7 cellular contexts compared by ENCODE assay signal in the genomic region with DNA sequence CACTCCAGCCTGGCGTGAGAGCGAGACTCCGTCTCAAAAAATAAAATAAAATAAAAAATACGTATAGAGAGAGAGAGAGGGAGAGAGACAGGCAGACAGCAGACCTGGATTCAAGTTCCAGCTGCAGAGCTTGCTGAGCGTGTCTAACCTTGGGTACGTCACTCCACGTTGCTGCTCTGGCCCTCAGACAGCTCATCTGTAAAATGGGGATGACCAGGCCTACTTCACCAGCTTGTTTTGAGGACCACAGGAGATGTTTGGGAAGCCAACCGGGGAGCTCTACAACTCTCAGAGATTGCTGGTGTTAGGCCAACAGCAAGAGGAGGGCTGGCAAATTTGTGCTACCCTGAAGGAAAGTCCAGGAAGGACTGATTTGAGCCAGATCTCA. TPM values are rescaled to one million over a fixed set of nuclear protein-coding genes. Genes with fewer than 3 reads are reported as not detected.
A peak's percentile ranks its signal among the peaks of the same experiment; 100 is the strongest.
DNase-seq lines count a peak whose midpoint lies in the region; ATAC-seq, FAIRE-seq and TF ChIP-seq lines count a peak whose summit lies in the region.

No MANE protein-coding gene starts in this region.

- no peaks in the 10 kb centered on the region for H3K36me3 ChIP-seq in HUES48 (ENCODE audit: control insufficient read depth, insufficient read depth, low read length)
- H3K36me3 ChIP-seq in keratinocyte (ENCODE audit: control insufficient read depth in 2 of 2, extremely low read depth in 1 of 2, insufficient read depth in 2 of 2, low read length in 2 of 2): no peaks in the 10 kb centered on the region
- no peaks in the 10 kb centered on the region for H3K36me3 ChIP-seq in stomach smooth muscle (ENCODE audit: control insufficient read depth in 2 of 2, insufficient read depth in 2 of 2, low read length in 2 of 2)

- peaks cover 14 to 35% of the 10 kb centered on the region in 2 donors for H3K36me3 Mint-ChIP-seq in activated naive CD4-positive, alpha-beta T cell treated with anti-CD3 and anti-CD28 coated beads, Interleukin-2, amount 50 U/mL, for 72 hours

- H3K4me1 ChIP-seq in HUES48 (ENCODE audit: control insufficient read depth, insufficient read depth, low read length) (peaks cover 35% of the 10 kb centered on the region), keratinocyte (ENCODE audit: control insufficient read depth, extremely low read depth, insufficient read depth, low read length) (peaks cover 10% of the 10 kb centered on the region), stomach smooth muscle (ENCODE audit: control insufficient read depth, insufficient read depth, low read length) (peaks cover 42% of the 10 kb centered on the region)

- peak overlapping the region; percentile 71 for H3K4me3 ChIP-seq in HUES48 (ENCODE audit: low read depth, low read length)
- peak overlapping the region in 2 of 3 experiments; percentile 63 to 69 for H3K4me3 ChIP-seq in keratinocyte (ENCODE audit: control insufficient read depth in 2 of 3, extremely low read depth in 1 of 3, insufficient read depth in 2 of 3, low read depth in 1 of 3, low read length in 3 of 3)
- H3K4me3 ChIP-seq in stomach smooth muscle (ENCODE audit: low read length in 2 of 2): peak overlapping the region; percentile 73 to 86

- H3K27ac ChIP-seq in HUES48 (ENCODE audit: low read depth, low read length) (no peak overlapping the region), keratinocyte (ENCODE audit: control insufficient read depth, insufficient read depth, low read length) (no peak overlapping the region), stomach smooth muscle (ENCODE audit: low read length) (peak overlapping the region; percentile 73)

- ATAC-seq in activated naive CD4-positive, alpha-beta T cell treated with anti-CD3 and anti-CD28 coated beads, Interleukin-2, amount 50 U/mL, for 72 hours: no peak
- ATAC-seq in GM19351 (IDR thresholded peaks at IDR 0.05; ENCODE audit: unreplicated experiment): no peak

- no peak for DNase-seq in activated naive CD4-positive, alpha-beta T cell treated with anti-CD3 and anti-CD28 coated beads, Interleukin-2, amount 50 U/mL, for 72 hours (ENCODE audit: low spot score in 2 of 2)
- DNase-seq in keratinocyte (ENCODE audit: low read depth, low spot score): no peak
- DNase-seq in OCI-M2 (lab: John Stamatoyannopoulos, UW; ENCODE audit: unreplicated experiment): no peak
- no peak for DNase-seq in stimulated activated CD4-positive, alpha-beta T cell treated with anti-CD3 and anti-CD28 coated beads, Interleukin-4, amount 100 ng/mL, for 24 hours

- dilution Hi-C loops in keratinocyte (cut with MboI; ENCODE audit: extremely low pct_ligation_motif_present, low sequenced_read_pairs): no loop called here

- H3K9me1 ChIP-seq in keratinocyte (ENCODE audit: control insufficient read depth, extremely low read depth, insufficient read depth, low read length): no peaks in the 10 kb centered on the region

- H3K9me3 ChIP-seq in HUES48 (ENCODE audit: control insufficient read depth, insufficient read depth, low read length): no peaks in the 10 kb centered on the region
- no peaks in the 10 kb centered on the region for H3K9me3 ChIP-seq in keratinocyte (ENCODE audit: control insufficient read depth, low read depth, low read length)
- H3K9me3 ChIP-seq in stomach smooth muscle (ENCODE audit: control insufficient read depth in 2 of 2, low read length in 2 of 2): no peaks in the 10 kb centered on the region

- H3K27ac Mint-ChIP-seq in activated naive CD4-positive, alpha-beta T cell treated with anti-CD3 and anti-CD28 coated beads, Interleukin-2, amount 50 U/mL, for 72 hours: peak overlapping the region; percentile 92 to 94

- H3K4me2 ChIP-seq in keratinocyte (ENCODE audit: control insufficient read depth, extremely low read depth, insufficient read depth, low read depth, low read length): peak overlapping the region; percentile 68

- no peak for TF ChIP-seq CTCF in keratinocyte (optimal IDR thresholded peaks at IDR 0.05 in 1 of 3, IDR thresholded peaks at IDR 0.05 in 1 of 3, conservative IDR thresholded peaks at IDR 0.05 in 1 of 3; ENCODE audit: extremely low read depth in 1 of 3, insufficient read depth in 2 of 3, low read length in 3 of 3)

- no peak for FAIRE-seq in keratinocyte (lab: Jason Lieb, UNC)

- no peak overlapping the region for H3K9ac ChIP-seq in HUES48 (ENCODE audit: low read depth, low read length)
- peak overlapping the region; percentile 45 for H3K9ac ChIP-seq in keratinocyte (ENCODE audit: control insufficient read depth, extremely low read depth, insufficient read depth, low read length)
- H3K9ac ChIP-seq in stomach smooth muscle (ENCODE audit: low read length in 2 of 2): peak overlapping the region; percentile 43 to 80

- 0 out of 2 replicates have a peak, but pooled peaks cover 9% of the 10 kb centered on the region for H3K27me3 ChIP-seq in HUES48 (ENCODE audit: control insufficient read depth, insufficient read depth, low read length)
- H3K27me3 ChIP-seq in keratinocyte (ENCODE audit: control insufficient read depth, extremely low read depth, insufficient read depth, low read length): no peaks in the 10 kb centered on the region
- no peaks in the 10 kb centered on the region for H3K27me3 ChIP-seq in stomach smooth muscle (ENCODE audit: control insufficient read depth in 1 of 2, insufficient read depth in 2 of 2, low read length in 2 of 2)

- H4K20me1 ChIP-seq in keratinocyte (ENCODE audit: control insufficient read depth, extremely low read depth, insufficient read depth, low read length): no peaks in the 10 kb centered on the region

- no peaks in the 10 kb centered on the region for H3K79me2 ChIP-seq in keratinocyte (ENCODE audit: control insufficient read depth, insufficient read depth, low read length)

- H3K9me3 Mint-ChIP-seq in activated naive CD4-positive, alpha-beta T cell treated with anti-CD3 and anti-CD28 coated beads, Interleukin-2, amount 50 U/mL, for 72 hours: no peaks in the 10 kb centered on the region

- H2AFZ ChIP-seq in keratinocyte (ENCODE audit: control insufficient read depth, low read length): peak overlapping the region; percentile 93

RNA-seq across cellular contexts. Expression of a gene that starts 0.5 kb away (rescaled TPM):
- 10 to 100 TPM; 33.3 to 54.9 TPM for total RNA-seq in activated naive CD4-positive, alpha-beta T cell treated with anti-CD3 and anti-CD28 coated beads, Interleukin-2, amount 50 U/mL, for 72 hours
- polyA plus RNA-seq in keratinocyte: 1.6 to 2.1 TPM (median 1.8 TPM) in 3 replicates
- 0.19 TPM for polyA plus RNA-seq in keratinocyte (2011; ENCODE audit: low read depth)
- 0.52 and 0.69 TPM in 2 replicates for polyA plus RNA-seq in keratinocyte (2011; cell fraction: cytosol; rRNA removed)
- 4.7 and 5.7 TPM in 2 replicates for polyA plus RNA-seq in keratinocyte (2011; cell fraction: nucleus; rRNA removed)
- polyA plus RNA-seq in keratinocyte (2012; ENCODE audit: low replicate concordance): 0.20 and 0.93 TPM in 2 replicates
- 0.30 to 1.5 TPM (median 0.99 TPM) in 3 replicates for polyA minus RNA-seq in keratinocyte
- polyA minus RNA-seq in keratinocyte (2011; cell fraction: cytosol; rRNA and poly(A)+ RNA removed): not detected
- polyA minus RNA-seq in keratinocyte (2011; cell fraction: nucleus; rRNA and poly(A)+ RNA removed): 0.95 and 3.0 TPM in 2 replicates
